11 cellular contexts compared by ENCODE assay signal in the genomic region with DNA sequence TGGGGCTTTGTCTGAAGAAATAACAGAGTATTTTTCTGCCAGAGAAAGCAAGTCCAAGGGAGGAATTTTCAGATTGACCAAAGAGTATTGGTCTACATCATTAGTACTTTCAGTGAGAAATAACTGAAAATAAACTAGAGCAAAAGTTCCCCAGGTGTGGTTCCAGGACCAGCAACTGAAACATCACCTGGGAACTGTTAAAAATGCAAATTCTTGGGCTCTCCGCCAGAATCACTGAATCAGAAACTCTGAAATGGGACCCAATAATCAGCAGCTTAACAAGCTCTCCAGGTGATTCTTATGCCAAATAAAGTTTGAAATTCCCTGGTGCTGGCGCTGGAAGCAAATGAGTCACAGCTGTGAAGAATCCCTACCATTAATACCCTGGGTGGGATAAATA. TPM values are rescaled to one million over a fixed set of nuclear protein-coding genes. Genes with fewer than 3 reads are reported as not detected.
DNase-seq lines count a peak whose midpoint lies in the region; ATAC-seq lines count a peak whose summit lies in the region.
"Had no signal": no experiment of that assay in that cellular context is flagged by ENCODE, and none has a peak within 500 bp of the region (broad histone marks: within the 10 kb centered on the region; RNA-seq: fewer than 3 reads in every experiment).

No MANE protein-coding gene starts in this region.

- H3K56ac ChIP-seq in mesendoderm (ENCODE audit: low read length) = no peak overlapping the region

- no peak overlapping the region for H3K4me2 ChIP-seq in mesendoderm (ENCODE audit: low read length)

- H2BK120ac ChIP-seq in mesendoderm (ENCODE audit: low read depth, low read length) = no peak overlapping the region

- H3K4me1 ChIP-seq in mesendoderm (ENCODE audit: control insufficient read depth, low read depth, low read length) = peaks cover 5% of the 10 kb centered on the region
- H3K4me1 ChIP-seq: stomach had no signal

- no peak overlapping the region for H3K4me3 ChIP-seq in mesendoderm (ENCODE audit: low read length)
- H3K4me3 ChIP-seq: stomach had no signal

- H2AK5ac ChIP-seq in mesendoderm (ENCODE audit: low read length) = no peak overlapping the region

- no peak overlapping the region for H3K9ac ChIP-seq in mesendoderm (ENCODE audit: low read length)

- ATAC-seq in GM18868 (IDR thresholded peaks at IDR 0.05; ENCODE audit: unreplicated experiment) (peak; percentile 70), HG02678 (IDR thresholded peaks at IDR 0.05; ENCODE audit: unreplicated experiment) (peak; percentile 56)

- WGBS in mesendoderm (ENCODE audit: extremely low coverage, insufficient coverage, low lambda C conversion rate) = no CpG with 5 or more reads among the region's 2 CpGs

- H4K8ac ChIP-seq in mesendoderm (ENCODE audit: low read depth, low read length) = no peak overlapping the region

- H3K27ac ChIP-seq in mesendoderm (ENCODE audit: low read depth, low read length) = peak overlapping the region; percentile 48
- H3K27ac ChIP-seq: stomach had no signal

- no peaks in the 10 kb centered on the region for H3K79me1 ChIP-seq in mesendoderm (ENCODE audit: low read length)

- peak overlapping the region; percentile 55 for H3K4ac ChIP-seq in mesendoderm (ENCODE audit: low read depth, low read length)

- H3K18ac ChIP-seq in mesendoderm (ENCODE audit: low read length) = peak overlapping the region; percentile 51

- H3K27me3 ChIP-seq in mesendoderm (ENCODE audit: insufficient read depth, low read length, poor library complexity) = no peaks in the 10 kb centered on the region
- H3K27me3 ChIP-seq: stomach had no signal

- H2BK15ac ChIP-seq in mesendoderm (replicated peaks; ENCODE audit: low read depth) = no peak overlapping the region

- peak overlapping the region; percentile 64 for H4K5ac ChIP-seq in mesendoderm (ENCODE audit: low read length)

- DNase-seq in NCI-H526 treated with DMSO at 0.1 percent for 48 hours (lab: John Stamatoyannopoulos, UW) = peak; percentile 49
- peak; percentile 24 for DNase-seq in mesendoderm
- DNase-seq in stimulated activated CD4-positive, alpha-beta T cell treated with anti-CD3 and anti-CD28 coated beads, Interleukin-12 subunit alpha, Interleukin-12 subunit beta, amount 100 ng/mL, for 4 hours = no peak
- DNase-seq in ecto neural progenitor cell (ENCODE audit: low spot score) = no peak
- DNase-seq in activated effector memory CD4-positive, alpha-beta T cell treated with Interleukin-2 at 50 U/mL for 16 hours = no peak
- no peak for DNase-seq in NCI-H1092 treated with DMSO at 0.1 percent for 48 hours (lab: John Stamatoyannopoulos, UW)
- DNase-seq: mesenchymal stem cell, NCI-H2171, stomach had no signal

- no peak overlapping the region for H2BK5ac ChIP-seq in mesendoderm (ENCODE audit: low read length)

- no peaks in the 10 kb centered on the region for H3K79me2 ChIP-seq in mesendoderm (ENCODE audit: control insufficient read depth, insufficient read depth, low read length)

- H3K36me3 ChIP-seq in mesendoderm (ENCODE audit: control insufficient read depth, insufficient read depth, low read length) = no peaks in the 10 kb centered on the region
- H3K36me3 ChIP-seq: stomach had no signal

- H3K23ac ChIP-seq in mesendoderm (ENCODE audit: low read length) = no peak overlapping the region

RNA-seq across cellular contexts. Expression of a gene that starts 52.1 kb away (rescaled TPM):
- 4.5 TPM for polyA plus RNA-seq in mesendoderm (2013, experiment 1 of 2)
- polyA plus RNA-seq in mesendoderm (2013, experiment 2 of 2) = 4.9 TPM

RNA-seq across cellular contexts. Expression of a gene that starts 55.6 kb away (rescaled TPM):
- 62.9 TPM for polyA plus RNA-seq in mesendoderm (2013, experiment 1 of 2)
- 61.1 TPM for polyA plus RNA-seq in mesendoderm (2013, experiment 2 of 2)

Comparison
In these comparisons a context has a peak if more than half of its experiments do, and no peak if none do; other contexts are left out.
1. DNase-seq: peak in NCI-H526 treated with DMSO at 0.1 percent for 48 hours (single experiment) and mesendoderm (single experiment); none in stimulated activated CD4-positive, alpha-beta T cell treated with anti-CD3 and anti-CD28 coated beads, Interleukin-12 subunit alpha, Interleukin-12 subunit beta, amount 100 ng/mL, for 4 hours (single experiment), ecto neural progenitor cell (single experiment), activated effector memory CD4-positive, alpha-beta T cell treated with Interleukin-2 at 50 U/mL for 16 hours (single experiment) and NCI-H1092 treated with DMSO at 0.1 percent for 48 hours (single experiment).